Comparison of ENCODE assay signal across 27 cellular contexts in genomic region chr11:73914284-73914683, GRCh38. TPM values are rescaled to one million over a fixed set of nuclear protein-coding genes. Genes with fewer than 3 reads are reported as not detected.
"Had no signal": no experiment of that assay in that cellular context is flagged by ENCODE, and none has a peak within 500 bp of the region (broad histone marks: within the 10 kb centered on the region; RNA-seq: fewer than 3 reads in every experiment).

No MANE protein-coding gene starts in this region.

- H3K27me3 ChIP-seq: heart right ventricle, left lung, stomach, transverse colon had no signal

- H3K4me3 ChIP-seq: coronary artery, heart right ventricle, left lung, lower lobe of right lung, prostate gland, stomach, thoracic aorta, transverse colon had no signal

- H3K4me1 ChIP-seq: heart right ventricle, lower lobe of right lung, parathyroid adenoma, prostate gland, stomach, transverse colon had no signal

- FAIRE-seq: endothelial cell of umbilical vein, frontal cortex, islet of Langerhans had no signal

- ATAC-seq: heart right ventricle, left lung, lower lobe of right lung, sciatic nerve had no signal

- H3K27ac ChIP-seq: coronary artery, heart right ventricle, left lung, lower lobe of right lung, parathyroid adenoma, prostate gland, stomach, thoracic aorta, transverse colon had no signal

- DNase-seq: effector CD4-positive, alpha-beta T cell; endodermal cell; heart right ventricle; hypothalamus; kidney glomerular epithelial cell; left lung; lower lobe of right lung; midbrain; naive B cell; occipital lobe; stimulated activated naive CD4-positive, alpha-beta T cell; stomach; substantia nigra; transverse colon had no signal

- H3K9me3 ChIP-seq: heart right ventricle, left lung, lower lobe of right lung, prostate gland, stomach, thoracic aorta, transverse colon had no signal

RNA-seq across cellular contexts. Expression of gene DNAJB13, which starts 36.5 kb away (rescaled TPM):
- total RNA-seq: chondrocyte, dermis microvascular lymphatic vessel endothelial cell, frontal cortex, glomerular endothelial cell, heart right ventricle, skeletal muscle tissue, stomach, transverse colon had no signal
- polyA plus RNA-seq: esophagus, heart right ventricle had no signal
